Comparison of ENCODE assay signal across 1 cellular context in genomic region chr22:20003304-20003703, GRCh38.
TF ChIP-seq lines count a peak whose summit lies in the region.

No MANE protein-coding gene starts in this region.

TF ChIP-seq in K562, 482 proteins besides CTCF, POLR2A, EP300 and RAD21 (continued from another document):
- TF ChIP-seq TRIM28 (IDR thresholded peaks at IDR 0.05): peak; percentile 94
- TF ChIP-seq NKRF (IDR thresholded peaks at IDR 0.05; ENCODE audit: borderline replicate concordance): 0 out of 2 replicates have a peak, but pooled peaks have one; percentile 34
- peak; percentile 14; the same call in 1 of the 2 replicates for TF ChIP-seq SMARCA5 (IDR thresholded peaks at IDR 0.05)
- peak; percentile 55 for TF ChIP-seq NCOA4 (IDR thresholded peaks at IDR 0.05; ENCODE audit: partially characterized antibody)
- TF ChIP-seq FOXK2 (conservative IDR thresholded peaks at IDR 0.05 in 1 of 2, IDR thresholded peaks at IDR 0.05 in 1 of 2; ENCODE audit: low read depth in 2 of 2): peak in 1 of 2 experiments; percentile 32; a peak in 1 of 4 replicates
- peak; percentile 38 for TF ChIP-seq ASH1L (IDR thresholded peaks at IDR 0.05; ENCODE audit: borderline replicate concordance, low read depth, partially characterized antibody)
- TF ChIP-seq ZEB2 (IDR thresholded peaks at IDR 0.05): peak; percentile 58; the same call in 1 of the 2 replicates
- no peak for TF ChIP-seq SREBF1 (IDR thresholded peaks at IDR 0.05; ENCODE audit: borderline replicate concordance, low read depth, low read length)
- TF ChIP-seq CBX3 (IDR thresholded peaks at IDR 0.05; ENCODE audit: borderline replicate concordance in 1 of 2, low read length in 2 of 2): peak; percentile 77 to 92
- peak; percentile 29 to 30; a peak in 1 of 4 replicates for TF ChIP-seq HDAC1 (IDR thresholded peaks at IDR 0.05)
- peak; percentile 58 to 76; a peak in 3 of 4 replicates for TF ChIP-seq TRIM24 (IDR thresholded peaks at IDR 0.05)
- no peak for TF ChIP-seq POU5F1 (IDR thresholded peaks at IDR 0.05; ENCODE audit: borderline replicate concordance, low read depth, low read length, partially characterized antibody)
- peak; percentile 95 for TF ChIP-seq ZNF280A (IDR thresholded peaks at IDR 0.05; ENCODE audit: low read depth, partially characterized antibody)
- TF ChIP-seq SIRT6 (IDR thresholded peaks at IDR 0.05; ENCODE audit: low read depth, low read length): no peak
- peak; percentile 38 for TF ChIP-seq BRD9 (IDR thresholded peaks at IDR 0.05; ENCODE audit: low read depth, partially characterized antibody)
- peak; percentile 23; the same call in 1 of the 2 replicates for TF ChIP-seq BCOR (IDR thresholded peaks at IDR 0.05)
- peak; percentile 100 for TF ChIP-seq ZNF324 (CRISPR knock-in tag; IDR thresholded peaks at IDR 0.05)
- peak in 1 of 2 experiments; percentile 73; a peak in 1 of 4 replicates for TF ChIP-seq MLLT1 (IDR thresholded peaks at IDR 0.05)
- no peak; the same call in 1 of the 2 replicates for TF ChIP-seq SNIP1 (IDR thresholded peaks at IDR 0.05; ENCODE audit: low read depth)
- peak; percentile 55; the same call in 1 of the 2 replicates for TF ChIP-seq HDAC2 (IDR thresholded peaks at IDR 0.05)
- TF ChIP-seq ZNF507 (tag; conservative IDR thresholded peaks at IDR 0.05): 0 out of 2 replicates have a peak, but pooled peaks have one; percentile 49
- peak; percentile 57 for TF ChIP-seq GTF2A2 (tag; IDR thresholded peaks at IDR 0.05)
- peak; percentile 36 to 58; a peak in 2 of 4 replicates for TF ChIP-seq KDM1A (IDR thresholded peaks at IDR 0.05)
- TF ChIP-seq CSDE1 (IDR thresholded peaks at IDR 0.05): peak in 1 of 2 experiments; percentile 48; a peak in 1 of 4 replicates
- TF ChIP-seq ZNF561 (CRISPR knock-in tag; conservative IDR thresholded peaks at IDR 0.05): no peak
- TF ChIP-seq PKNOX1 (IDR thresholded peaks at IDR 0.05): peak; percentile 29; the same call in 1 of the 2 replicates
- 0 out of 2 replicates have a peak, but pooled peaks have one; percentile 56 for TF ChIP-seq HLTF (IDR thresholded peaks at IDR 0.05)
- TF ChIP-seq ZNF644 (tag; IDR thresholded peaks at IDR 0.05; ENCODE audit: low read depth): no peak
- TF ChIP-seq CBX5 (IDR thresholded peaks at IDR 0.05; ENCODE audit: borderline replicate concordance, low read depth): 0 out of 2 replicates have a peak, but pooled peaks have one; percentile 70
- 0 out of 2 replicates have a peak, but pooled peaks have one; percentile 38 for TF ChIP-seq ZNF347 (CRISPR knock-in tag; IDR thresholded peaks at IDR 0.05; ENCODE audit: low read depth)
- TF ChIP-seq PHB2 (IDR thresholded peaks at IDR 0.05; ENCODE audit: low read depth): peak; percentile 15; the same call in 1 of the 2 replicates
TF ChIP-seq in K562: peak in this region for 27.
